ENCODE assay signal across 21 cellular contexts in the genomic region with DNA sequence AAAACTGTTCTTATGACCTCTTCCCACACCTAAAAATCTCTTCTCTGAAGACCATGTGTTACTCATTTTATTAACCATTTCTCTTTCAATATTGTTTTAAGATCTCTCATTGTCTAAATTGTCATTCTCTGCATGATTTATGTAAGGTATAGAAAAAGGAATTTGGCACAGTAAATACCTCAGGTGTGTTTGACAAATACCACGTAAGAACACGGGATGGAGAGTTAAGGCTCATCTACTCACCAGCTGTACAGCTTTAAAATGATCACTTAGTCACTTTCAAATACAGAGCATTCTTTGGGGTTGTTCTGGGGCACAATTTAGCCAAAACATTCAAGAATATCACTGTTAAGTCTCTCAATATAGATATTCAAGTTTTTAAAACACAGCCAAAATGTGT.
"Had no signal": no experiment of that assay in that cellular context is flagged by ENCODE, and none has a peak within 500 bp of the region (broad histone marks: within the 10 kb centered on the region; RNA-seq: fewer than 3 reads in every experiment).

No MANE protein-coding gene starts in this region.

- DNase-seq: activated CD4-positive, alpha-beta T cell treated with anti-CD3 and anti-CD28 coated beads for 1 hour; activated CD4-positive, alpha-beta T cell treated with anti-CD3 and anti-CD28 coated beads, Interleukin-2, amount 50 U/mL, for 4 hours; activated gamma-delta T cell; activated T-cell treated with anti-CD3 and anti-CD28 coated beads, Interleukin-2, amount 50 U/mL, for 72 hours; adrenal gland; effector CD4-positive, alpha-beta T cell; esophagus squamous epithelium; hippocampal formation; kidney; left lung; mesenchymal stem cell; natural killer cell; pancreas; spleen; stimulated activated CD4-positive, alpha-beta T cell treated with anti-CD3 and anti-CD28 coated beads, Interleukin-4, amount 100 ng/mL, for 4 hours; stimulated activated naive B cell treated with anti-CD40 and anti-IgM and Interleukin-4, amounts not matched to agents 10 μg/mL and 1 μg/mL and 100 μg/mL, for 72 hours; T-helper 17 cell had no signal

- H3K9me3 ChIP-seq: adrenal gland, esophagus squamous epithelium, pancreas, thoracic aorta had no signal

- H3K27ac ChIP-seq: adrenal gland, esophagus squamous epithelium, left lung, pancreas, spleen, thoracic aorta, VCaP had no signal

- H3K27me3 Mint-ChIP-seq: stimulated activated naive B cell treated with anti-CD40 and anti-IgM and Interleukin-4, amounts not matched to agents 10 μg/mL and 1 μg/mL and 100 μg/mL, for 72 hours; T-helper 17 cell had no signal

- H3K4me3 Mint-ChIP-seq: activated naive CD4-positive, alpha-beta T cell treated with anti-CD3 and anti-CD28 coated beads, Interleukin-2, amount 50 U/mL, for 24 hours; activated T-cell treated with anti-CD3 and anti-CD28 coated beads, Interleukin-2, amount 50 U/mL, for 72 hours; natural killer cell; stimulated activated naive B cell treated with anti-CD40 and anti-IgM and Interleukin-4, amounts not matched to agents 10 μg/mL and 1 μg/mL and 100 μg/mL, for 72 hours; T-helper 17 cell had no signal

- H3K27me3 ChIP-seq: adrenal gland, esophagus squamous epithelium, left lung, pancreas had no signal

- ATAC-seq: activated T-cell treated with anti-CD3 and anti-CD28 coated beads, Interleukin-2, amount 50 U/mL, for 72 hours; left lung; natural killer cell; sciatic nerve; stimulated activated naive B cell treated with anti-CD40 and anti-IgM and Interleukin-4, amounts not matched to agents 10 μg/mL and 1 μg/mL and 100 μg/mL, for 72 hours; T-helper 17 cell had no signal

- H3K4me3 ChIP-seq: adrenal gland, esophagus squamous epithelium, left lung, pancreas, spleen, thoracic aorta had no signal

- H3K36me3 ChIP-seq: adrenal gland, esophagus squamous epithelium, left lung, pancreas, spleen, thoracic aorta had no signal

- H3K36me3 Mint-ChIP-seq: stimulated activated naive B cell treated with anti-CD40 and anti-IgM and Interleukin-4, amounts not matched to agents 10 μg/mL and 1 μg/mL and 100 μg/mL, for 72 hours had no signal

- H3K27ac Mint-ChIP-seq: activated naive CD4-positive, alpha-beta T cell treated with anti-CD3 and anti-CD28 coated beads, Interleukin-2, amount 50 U/mL, for 24 hours; activated T-cell treated with anti-CD3 and anti-CD28 coated beads, Interleukin-2, amount 50 U/mL, for 72 hours; natural killer cell; stimulated activated naive B cell treated with anti-CD40 and anti-IgM and Interleukin-4, amounts not matched to agents 10 μg/mL and 1 μg/mL and 100 μg/mL, for 72 hours; T-helper 17 cell had no signal

- H3K4me1 Mint-ChIP-seq: activated naive CD4-positive, alpha-beta T cell treated with anti-CD3 and anti-CD28 coated beads, Interleukin-2, amount 50 U/mL, for 24 hours; natural killer cell; stimulated activated naive B cell treated with anti-CD40 and anti-IgM and Interleukin-4, amounts not matched to agents 10 μg/mL and 1 μg/mL and 100 μg/mL, for 72 hours; T-helper 17 cell had no signal

- H3K4me1 ChIP-seq: adrenal gland, left lung, pancreas, spleen had no signal
